ENCODE assay signal across 1 cellular context in genomic region chr7:128862571-128863432, GRCh38.
TF ChIP-seq lines count a peak whose summit lies in the region.

Gene ATP6V1F (plus strand): TSS chr7:128862856. CDS start chr7:128862905, 49 bp downstream.

TF ChIP-seq in K562, 482 proteins besides CTCF, POLR2A, EP300 and RAD21 (continued from another document and continues in another):
- TF ChIP-seq GMEB1 (CRISPR knock-in tag; IDR thresholded peaks at IDR 0.05): peak; percentile 88
- TF ChIP-seq PML (IDR thresholded peaks at IDR 0.05; ENCODE audit: low read length): peak; percentile 58; the same call in 1 of the 2 replicates
- TF ChIP-seq CHD7 (IDR thresholded peaks at IDR 0.05; ENCODE audit: low read depth, low read length): peak; percentile 60
- TF ChIP-seq HOMEZ (CRISPR knock-in tag; IDR thresholded peaks at IDR 0.05): no peak
- peak; percentile 67; the same call in 1 of the 2 replicates for TF ChIP-seq NR4A1 (CRISPR knock-in tag; IDR thresholded peaks at IDR 0.05)
- TF ChIP-seq NR4A1 (tag; IDR thresholded peaks at IDR 0.05): no peak
- TF ChIP-seq HCFC1 (IDR thresholded peaks at IDR 0.05; ENCODE audit: low read depth, low read length): peak; percentile 97
- no peak for TF ChIP-seq JUND (IDR thresholded peaks at IDR 0.05; ENCODE audit: borderline replicate concordance, low read depth, low read length)
- peak; percentile 50; the same call in 1 of the 3 replicates for TF ChIP-seq JUND (tag; IDR thresholded peaks at IDR 0.05; ENCODE audit: borderline replicate concordance, low read depth, low read length)
- no peak for TF ChIP-seq HEY1 (CRISPR knock-in tag; IDR thresholded peaks at IDR 0.05; ENCODE audit: borderline replicate concordance)
- peak; percentile 72 for TF ChIP-seq GABPB1 (CRISPR knock-in tag; IDR thresholded peaks at IDR 0.05)
- peak; percentile 31; the same call in 1 of the 2 replicates for TF ChIP-seq FOXP4 (CRISPR knock-in tag; IDR thresholded peaks at IDR 0.05; ENCODE audit: borderline replicate concordance)
- TF ChIP-seq ZBTB11 (CRISPR knock-in tag; IDR thresholded peaks at IDR 0.05): no peak; a peak in 1 of 6 replicates
- peak; percentile 73; the same call in 1 of the 2 replicates for TF ChIP-seq THRB (CRISPR knock-in tag; conservative IDR thresholded peaks at IDR 0.05)
- TF ChIP-seq SMARCE1 (IDR thresholded peaks at IDR 0.05): peak; percentile 28; the same call in 1 of the 2 replicates
- peak; percentile 96 for TF ChIP-seq ZNF143 (CRISPR knock-in tag; IDR thresholded peaks at IDR 0.05)
- no peak for TF ChIP-seq ATF1 (CRISPR knock-in tag; IDR thresholded peaks at IDR 0.05)
- peak; percentile 96 for TF ChIP-seq ATF1 (tag; IDR thresholded peaks at IDR 0.05)
- no peak for TF ChIP-seq PHF21A (IDR thresholded peaks at IDR 0.05; ENCODE audit: borderline replicate concordance, low read depth)
- 0 out of 2 replicates have a peak, but pooled peaks have one; percentile 12 for TF ChIP-seq ZNF830 (CRISPR knock-in tag; IDR thresholded peaks at IDR 0.05)
- 0 out of 2 replicates have a peak, but pooled peaks have one; percentile 51 for TF ChIP-seq GATAD2A (IDR thresholded peaks at IDR 0.05)
- peak in 1 of 2 experiments; percentile 70; a peak in 1 of 4 replicates for TF ChIP-seq NONO (IDR thresholded peaks at IDR 0.05; ENCODE audit: low read depth in 2 of 2, low read length in 1 of 2)
- TF ChIP-seq MAX (CRISPR knock-in tag; IDR thresholded peaks at IDR 0.05): no peak
- TF ChIP-seq BRCA1 (IDR thresholded peaks at IDR 0.05): no peak
- TF ChIP-seq BRCA1 (CRISPR knock-in tag; IDR thresholded peaks at IDR 0.05): peak; percentile 94; the same call in 1 of the 2 replicates
- peak; percentile 92 for TF ChIP-seq POLR2B (IDR thresholded peaks at IDR 0.05; ENCODE audit: low read depth, partially characterized antibody)
- TF ChIP-seq IRF1 (CRISPR knock-in tag; IDR thresholded peaks at IDR 0.05; ENCODE audit: borderline replicate concordance): peak; percentile 80; the same call in 1 of the 2 replicates
- no peak for TF ChIP-seq POU5F1 (IDR thresholded peaks at IDR 0.05; ENCODE audit: borderline replicate concordance, low read depth, low read length, partially characterized antibody)
- TF ChIP-seq ZNF75A (CRISPR knock-in tag; IDR thresholded peaks at IDR 0.05): 0 out of 2 replicates have a peak, but pooled peaks have one; percentile 7
- peak; percentile 98 for TF ChIP-seq VEZF1 (CRISPR knock-in tag; IDR thresholded peaks at IDR 0.05)
